ENCODE assay signal across 8 cellular contexts in the genomic region with DNA sequence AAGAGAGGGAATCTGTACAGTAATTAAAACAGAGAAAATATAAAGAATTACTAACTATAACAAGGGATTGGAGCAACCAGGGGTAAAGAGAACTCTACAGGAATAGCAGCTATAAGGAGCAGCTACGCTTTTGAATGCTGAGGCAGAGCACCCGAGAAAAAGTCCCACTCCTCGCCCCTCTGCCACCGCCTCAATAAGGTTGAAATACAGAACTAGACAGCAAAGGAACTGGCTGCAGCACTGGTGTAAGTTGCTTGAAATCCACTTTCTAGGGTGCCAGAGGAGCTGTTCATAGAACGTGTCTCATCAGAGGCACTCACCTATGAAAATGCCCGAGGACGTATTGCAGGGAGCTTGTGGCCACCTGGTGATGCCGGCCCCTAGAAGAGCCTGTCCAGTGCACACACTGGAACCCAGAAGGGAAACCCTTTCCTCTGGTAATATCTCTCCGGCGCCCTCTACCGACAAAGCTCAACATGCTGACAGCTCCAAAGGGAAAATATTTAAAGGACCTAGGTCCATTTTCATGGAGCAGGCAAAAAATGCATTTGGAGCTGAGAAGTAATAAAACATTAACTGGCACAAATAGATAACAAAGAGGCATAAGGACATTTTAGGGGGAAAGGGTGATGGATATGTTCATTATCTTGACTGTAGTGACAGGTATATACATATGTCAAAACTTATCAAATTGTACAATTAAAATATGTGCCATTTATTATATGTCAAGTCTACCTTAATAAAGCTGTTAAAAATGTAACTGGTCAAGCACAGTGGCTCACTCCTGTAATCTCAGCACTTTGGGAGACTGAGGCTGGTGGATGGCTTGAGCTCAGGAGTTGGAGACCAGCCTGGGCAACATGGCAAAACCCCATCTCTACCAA.
DNase-seq lines count a peak whose midpoint lies in the region; ATAC-seq and TF ChIP-seq lines count a peak whose summit lies in the region.

No MANE protein-coding gene starts in this region.

- H3K27ac Mint-ChIP-seq in immature natural killer cell = no peak overlapping the region

- 45 to 57% (median 49%) methylated on average over 11 of the region's 11 CpGs for WGBS in stomach, 5 donors

- TF ChIP-seq CTCF in left lung (IDR thresholded peaks at IDR 0.05) = peak in 1 of 2 donors; percentile 65
- peak in 4 of 7 experiments; percentile 27 to 39 (median 32) for TF ChIP-seq CTCF in stomach (IDR thresholded peaks at IDR 0.05)

- H3K27ac ChIP-seq in caudate nucleus (ENCODE audit: low read depth, low read length) (no peak overlapping the region), left lung (no peak overlapping the region), stomach (no peak overlapping the region)

- no peak for TF ChIP-seq POLR2A in stomach (IDR thresholded peaks at IDR 0.05)

- H3K4me1 Mint-ChIP-seq in immature natural killer cell = no peaks in the 10 kb centered on the region

- peaks cover 0 to 4% (median 3%) of the 10 kb centered on the region in 3 donors for H3K27me3 Mint-ChIP-seq in immature natural killer cell (ENCODE audit: low read depth in 3 of 3)

- intact Hi-C loops in left lung (cut with DNase I) = no loop called here
- intact Hi-C loops in stomach (cut with DNase I; ENCODE audit: low total_unique reads) = loop anchor here (10.0 kb wide), 1 partner anchor 196 kb away; no protein-coding TSS in a partner anchor

- H3K27me3 ChIP-seq in left lung = no peaks in the 10 kb centered on the region
- no peaks in the 10 kb centered on the region for H3K27me3 ChIP-seq in stomach

- no peaks in the 10 kb centered on the region for H3K9me3 ChIP-seq in left lung
- H3K9me3 ChIP-seq in stomach = no peaks in the 10 kb centered on the region

- peak; percentile 36 for DNase-seq in DMS79 (lab: John Stamatoyannopoulos, UW)
- DNase-seq in KBM-7 = peak; percentile 42
- DNase-seq in SK-MEL-5 (ENCODE audit: low read depth, low spot score) = peak; percentile 87
- DNase-seq in caudate nucleus (lab: John Stamatoyannopoulos, UW) = peak in 57 of 61 donors; percentile 14 to 87 (median 60)
- DNase-seq in left lung = peak in 1 of 2 donors; percentile 73
- peak; percentile 69 for DNase-seq in stomach
- DNase-seq in immature natural killer cell = no peak

- in situ Hi-C loops in KBM-7 (cut with MboI; ENCODE audit: low pct_unique_long_range_greater_than_20kb, low sequenced_read_pairs) = no loop called here
- in situ Hi-C loops in SK-MEL-5 (cut with HindIII; ENCODE audit: low pct_unique_long_range_greater_than_20kb, low sequenced_read_pairs) = no loop called here

- H3K36me3 Mint-ChIP-seq in immature natural killer cell = no peaks in the 10 kb centered on the region

- ATAC-seq in GM19397 (IDR thresholded peaks at IDR 0.05; ENCODE audit: unreplicated experiment) (peak; percentile 61), left lung (peak; percentile 88)

- H3K36me3 ChIP-seq in left lung (no peaks in the 10 kb centered on the region), stomach (no peaks in the 10 kb centered on the region)

- H3K4me1 ChIP-seq in left lung = no peaks in the 10 kb centered on the region
- no peaks in the 10 kb centered on the region for H3K4me1 ChIP-seq in stomach

- peaks cover 0 to 3% (median 0%) of the 10 kb centered on the region in 6 donors for H3K9me3 Mint-ChIP-seq in immature natural killer cell

- H3K4me3 ChIP-seq in left lung = no peak overlapping the region
- no peak overlapping the region for H3K4me3 ChIP-seq in stomach

- H3K4me3 Mint-ChIP-seq in immature natural killer cell = no peak overlapping the region

- TF ChIP-seq EP300 in stomach (IDR thresholded peaks at IDR 0.05) = no peak

Comparison
In these comparisons a context has a peak if more than half of its experiments do, and no peak if none do; other contexts are left out.
1. DNase-seq: peak in DMS79 (single experiment), KBM-7 (single experiment), SK-MEL-5 (single experiment), caudate nucleus (57 of 61) and stomach (single experiment); none in immature natural killer cell (0 of 3).